8 cellular contexts compared by ENCODE assay signal in the genomic region with DNA sequence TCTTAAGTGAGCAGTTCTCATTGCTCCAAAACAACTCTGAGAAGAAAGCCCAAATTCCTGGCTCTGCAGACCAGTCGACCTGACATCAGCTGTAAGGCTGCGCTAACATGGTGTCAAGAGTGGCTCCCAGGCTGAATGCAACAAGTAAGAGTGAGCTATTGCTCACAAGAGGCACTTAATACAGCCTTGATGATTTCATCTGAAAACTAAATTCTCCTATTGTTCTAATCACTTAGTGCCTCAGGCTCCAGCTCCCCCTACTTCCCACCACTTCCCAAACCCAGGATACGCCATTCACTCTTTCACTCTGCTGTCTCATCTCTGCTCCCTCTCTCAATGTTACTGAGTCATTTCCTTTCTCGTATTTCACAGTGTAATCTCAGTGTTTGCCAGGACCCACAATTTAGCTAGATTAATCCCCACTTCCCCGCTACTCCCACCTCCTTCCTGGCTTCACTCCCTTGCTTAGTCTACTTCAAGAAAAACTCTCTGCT.
DNase-seq lines count a peak whose midpoint lies in the region; ATAC-seq, FAIRE-seq and TF ChIP-seq lines count a peak whose summit lies in the region.

No MANE protein-coding gene starts in this region.

- no TSS peak for BruUV-seq in HepG2 (replicated peaks; lab: Mats Ljungman, UMichigan)

- WGBS in HepG2 (ENCODE audit: low lambda C conversion rate): 87% methylated on average over 5 of the region's 5 CpGs
- 26% methylated on average over 5 of the region's 5 CpGs for WGBS in urinary bladder

- no peak overlapping the region for H3K4me3 ChIP-seq in brain microvascular endothelial cell (ENCODE audit: low read depth, low read length)
- H3K4me3 ChIP-seq in HepG2 (replicated peaks in 1 of 3; ENCODE audit: insufficient read depth in 1 of 3, low read depth in 2 of 3, low read length in 3 of 3): no peak overlapping the region
- no peak overlapping the region for H3K4me3 ChIP-seq in urinary bladder (ENCODE audit: low read depth, low read length)

- no peak for TF ChIP-seq RAD21 in HepG2 (CRISPR knock-in tag; IDR thresholded peaks at IDR 0.05)

- no peak overlapping the region for H3K27ac Mint-ChIP-seq in effector memory CD8-positive, alpha-beta T cell

- TF ChIP-seq CTCF in AG09319 (IDR thresholded peaks at IDR 0.05; ENCODE audit: low read depth, low read length): no peak
- no peak for TF ChIP-seq CTCF in brain microvascular endothelial cell (IDR thresholded peaks at IDR 0.05; ENCODE audit: low read depth, low read length, missing control alignments)
- TF ChIP-seq CTCF in HepG2 (CRISPR knock-in tag; IDR thresholded peaks at IDR 0.05): no peak

- H3K4me1 ChIP-seq in HepG2 (ENCODE audit: insufficient read depth, low read length): peaks cover 44% of the 10 kb centered on the region
- no peaks in the 10 kb centered on the region for H3K4me1 ChIP-seq in urinary bladder (ENCODE audit: insufficient read depth)

- H4K20me1 ChIP-seq in HepG2 (ENCODE audit: insufficient read depth, low read length): peaks cover 15% of the 10 kb centered on the region

- CTCF ChIA-PET in HepG2 (lab: Yijun Ruan, JAX; ENCODE audit: low intra/inter-chr PET ratio, low total read pairs): no interaction called here

- H3K9me3 Mint-ChIP-seq in effector memory CD8-positive, alpha-beta T cell: no peaks in the 10 kb centered on the region

- peaks cover 14 to 15% of the 10 kb centered on the region in 2 donors for H3K4me1 Mint-ChIP-seq in effector memory CD8-positive, alpha-beta T cell (ENCODE audit: low read depth in 2 of 2)

- FAIRE-seq in HepG2 (lab: Jason Lieb, UNC): no peak

- TF ChIP-seq EP300 in HepG2 (IDR thresholded peaks at IDR 0.05; ENCODE audit: low read depth in 2 of 2, low read length in 2 of 2) (no peak), HepG2 (CRISPR knock-in tag; IDR thresholded peaks at IDR 0.05; ENCODE audit: borderline replicate concordance) (no peak)

- ATAC-seq in GM21526 (IDR thresholded peaks at IDR 0.05; ENCODE audit: low FRiP score, unreplicated experiment): peak; percentile 47
- ATAC-seq in HepG2: peak; percentile 45
- ATAC-seq in effector memory CD8-positive, alpha-beta T cell (replicated peaks): no peak
- no peak for ATAC-seq in HG02885 (IDR thresholded peaks at IDR 0.05; ENCODE audit: poor library complexity, unreplicated experiment)

- H3K4me2 ChIP-seq in HepG2 (ENCODE audit: low read depth, low read length): no peak overlapping the region

- POLR2A ChIA-PET in HepG2 (lab: Yijun Ruan, JAX): interaction anchor here (0.9 to 1.6 kb wide), 2 partner anchors 82 to 138 kb away, joined by 3 to 4 read pairs; partner anchors contain the start of gene WWTR1

- H3K79me2 ChIP-seq in HepG2 (ENCODE audit: insufficient read depth, low read length): peaks cover 74% of the 10 kb centered on the region

- TF ChIP-seq POLR2A in HepG2 (IDR thresholded peaks at IDR 0.05; ENCODE audit: insufficient read depth in 1 of 2, low read depth in 2 of 2, low read length in 2 of 2): no peak

- DNase-seq in AG09319 (ENCODE audit: extremely low read depth, low read depth) (peak; percentile 92), NCI-H1436 treated with DMSO at 0.1 percent for 48 hours (lab: John Stamatoyannopoulos, UW) (peak; percentile 52), brain microvascular endothelial cell (peak; percentile 92), HepG2 (ENCODE audit: low spot score) (peak; percentile 51)
- no peak for DNase-seq in effector memory CD8-positive, alpha-beta T cell

- H3K27me3 Mint-ChIP-seq in effector memory CD8-positive, alpha-beta T cell: peaks cover 12 to 24% of the 10 kb centered on the region in 2 donors

- no peak overlapping the region for H2AFZ ChIP-seq in HepG2 (ENCODE audit: low read length)

- H3K36me3 ChIP-seq in brain microvascular endothelial cell (replicated peaks) (peaks cover 11% of the 10 kb centered on the region), HepG2 (replicated peaks in 1 of 2; ENCODE audit: control insufficient read depth in 1 of 2, insufficient read depth in 2 of 2, low read length in 2 of 2) (peaks cover 17 to 45% of the 10 kb centered on the region in 2 experiments), urinary bladder (ENCODE audit: insufficient read depth) (no peaks in the 10 kb centered on the region)

- no peak overlapping the region for H3K9ac ChIP-seq in HepG2 (ENCODE audit: insufficient read depth, low read depth, low read length)

- no peaks in the 10 kb centered on the region for H3K9me3 ChIP-seq in HepG2 (ENCODE audit: low read length)

- in situ Hi-C loops in brain microvascular endothelial cell (cut with HindIII; ENCODE audit: low pct_ligation_motif_present, low sequenced_read_pairs) (no loop called here), HepG2 (cut with HindIII; ENCODE audit: extremely low pct_ligation_motif_present, low pct_unique_long_range_greater_than_20kb) (no loop called here)

- H3K36me3 Mint-ChIP-seq in effector memory CD8-positive, alpha-beta T cell (ENCODE audit: insufficient read depth): no peaks in the 10 kb centered on the region

- H3K27me3 ChIP-seq in brain microvascular endothelial cell (replicated peaks) (no peaks in the 10 kb centered on the region), HepG2 (ENCODE audit: control insufficient read depth in 1 of 2, insufficient read depth in 2 of 2, low read length in 2 of 2) (no peaks in the 10 kb centered on the region)

- H3K4me3 Mint-ChIP-seq in effector memory CD8-positive, alpha-beta T cell: no peak overlapping the region

- peak overlapping the region; percentile 92 for H3K27ac ChIP-seq in brain microvascular endothelial cell
- H3K27ac ChIP-seq in HepG2 (ENCODE audit: extremely low read length, insufficient read depth, low read length): peak overlapping the region; percentile 35
- peak overlapping the region; percentile 29 for H3K27ac ChIP-seq in urinary bladder (ENCODE audit: low read depth)

- intact Hi-C loops in HepG2 (cut with micrococcal nuclease; ENCODE audit: unreplicated experiment): no loop called here

TF ChIP-seq in HepG2, 621 proteins besides CTCF, POLR2A, EP300 and RAD21:
- no peak for TF ChIP-seq ZSCAN29 (CRISPR knock-in tag; conservative IDR thresholded peaks at IDR 0.05)
- peak; percentile 44; the same call in 1 of the 2 replicates for TF ChIP-seq HOMEZ (CRISPR knock-in tag; IDR thresholded peaks at IDR 0.05; ENCODE audit: low read depth)
- TF ChIP-seq BHLHE40 (IDR thresholded peaks at IDR 0.05; ENCODE audit: low read length): no peak
- TF ChIP-seq FOSL2 (CRISPR knock-in tag; IDR thresholded peaks at IDR 0.05): peak; percentile 68
- no peak for TF ChIP-seq ZZZ3 (CRISPR knock-in tag; IDR thresholded peaks at IDR 0.05; ENCODE audit: borderline replicate concordance)
- TF ChIP-seq RBM22 (optimal IDR thresholded peaks at IDR 0.05; ENCODE audit: low read length): peak; percentile 18
- TF ChIP-seq JUND (CRISPR knock-in tag; IDR thresholded peaks at IDR 0.05): no peak

Comparison
In these comparisons a context has a peak if more than half of its experiments do, and no peak if none do; other contexts are left out.
1. DNase-seq: peak in AG09319 (single experiment), NCI-H1436 treated with DMSO at 0.1 percent for 48 hours (single experiment), brain microvascular endothelial cell (single experiment) and HepG2 (single experiment); none in effector memory CD8-positive, alpha-beta T cell (0 of 3).
2. ATAC-seq: peak in GM21526 (single experiment) and HepG2 (single experiment); none in effector memory CD8-positive, alpha-beta T cell (single experiment) and HG02885 (single experiment).
3. H3K27ac ChIP-seq: peak in every context shown above with its lines; median percentile 92 in brain microvascular endothelial cell; 35 in HepG2; 29 in urinary bladder.